Comparison of ENCODE assay signal across 1 cellular context in genomic region chr12:68332726-68333630, GRCh38.
TF ChIP-seq lines count a peak whose summit lies in the region.

No MANE protein-coding gene starts in this region.

TF ChIP-seq in GM23338, 12 proteins besides CTCF, POLR2A, EP300 and RAD21 (continued from another document):
- TF ChIP-seq REST (IDR thresholded peaks at IDR 0.05; ENCODE audit: unreplicated experiment) (no peak), EZH2 (IDR thresholded peaks at IDR 0.05; ENCODE audit: low read depth, unreplicated experiment) (no peak), ZNF331 (CRISPR knock-in tag; IDR thresholded peaks at IDR 0.05; ENCODE audit: low read depth) (no peak), NANOG (IDR thresholded peaks at IDR 0.05; ENCODE audit: borderline replicate concordance) (no peak)
